ENCODE assay signal across 22 cellular contexts in the genomic region with DNA sequence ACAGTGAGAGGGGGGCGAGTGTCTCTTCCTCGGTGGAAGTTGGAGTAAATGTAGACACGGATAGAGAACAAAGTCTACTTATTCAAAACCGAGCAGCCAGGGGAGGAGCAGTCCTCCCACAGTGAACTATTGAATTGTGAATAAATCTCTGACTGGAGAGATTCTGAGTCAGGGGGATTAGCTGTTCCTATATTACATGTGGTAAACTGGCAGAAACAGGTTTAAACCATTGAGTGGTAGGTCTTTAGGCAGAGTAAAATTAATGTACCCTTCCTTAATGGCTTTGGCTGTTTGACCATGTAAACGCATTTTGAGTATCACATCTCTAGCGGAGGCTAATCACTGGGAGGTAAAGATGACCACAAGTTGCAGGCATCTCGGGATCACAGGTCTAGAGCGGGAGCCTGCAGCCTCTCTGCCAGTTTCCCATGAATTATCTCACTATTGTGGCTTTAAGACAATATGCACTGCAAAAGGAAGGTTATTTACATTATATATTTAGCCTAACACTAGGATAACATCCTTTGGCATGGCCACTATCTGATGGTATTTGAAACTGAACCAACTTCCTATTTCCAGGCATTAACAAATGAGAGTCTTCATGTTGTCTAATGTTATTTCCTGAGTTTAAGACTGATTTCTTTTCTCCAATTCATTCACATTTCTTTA.
"Had no signal": no experiment of that assay in that cellular context is flagged by ENCODE, and none has a peak within 500 bp of the region (broad histone marks: within the 10 kb centered on the region; RNA-seq: fewer than 3 reads in every experiment).

No MANE protein-coding gene starts in this region.

- H3K36me3 ChIP-seq: breast epithelium, esophagus muscularis mucosa, gastroesophageal sphincter, heart left ventricle, neutrophil, pancreas, stomach, vagina had no signal

- H3K27me3 ChIP-seq: breast epithelium, gastroesophageal sphincter, heart left ventricle, neutrophil, pancreas, stomach, vagina had no signal

- H3K4me1 ChIP-seq: breast epithelium, gastroesophageal sphincter, pancreas, vagina had no signal

- DNase-seq: activated CD4-positive, alpha-beta T cell treated with anti-CD3 and anti-CD28 coated beads, Interleukin-2, amount 10 ng/mL, durations not matched to agents 24 days and 14 days; activated CD4-positive, CD25-positive, alpha-beta regulatory T cell; activated CD8-positive, alpha-beta memory T cell treated with anti-CD3 and anti-CD28 coated beads, Interleukin-2, amount 50 U/mL, for 4 hours; activated effector memory CD4-positive, alpha-beta T cell treated with Interleukin-2 at 50 U/mL for 16 hours; activated T-cell treated with anti-CD3 and anti-CD28 coated beads, Interleukin-2, amount 50 U/mL, for 4 hours; heart left ventricle; kidney glomerular epithelial cell; mesendoderm; naive thymus-derived CD8-positive, alpha-beta T cell; pancreas; stimulated activated CD4-positive, alpha-beta T cell treated with anti-CD3 and anti-CD28 coated beads, Interleukin-4, amount 100 ng/mL, for 24 hours; stomach; trophoblast cell had no signal

- H3K4me3 ChIP-seq: breast epithelium, coronary artery, esophagus muscularis mucosa, gastroesophageal sphincter, heart left ventricle, pancreas, stomach, vagina had no signal

- FAIRE-seq: astrocyte, endometrium, pancreas, TTC549 had no signal

- H3K27ac ChIP-seq: breast epithelium, coronary artery, esophagus muscularis mucosa, gastroesophageal sphincter, neutrophil, pancreas, stomach, vagina had no signal

- H3K9me3 ChIP-seq: breast epithelium, esophagus muscularis mucosa, gastroesophageal sphincter, heart left ventricle, neutrophil, pancreas, stomach, vagina had no signal
